Comparison of ENCODE assay signal across 16 cellular contexts in the genomic region with DNA sequence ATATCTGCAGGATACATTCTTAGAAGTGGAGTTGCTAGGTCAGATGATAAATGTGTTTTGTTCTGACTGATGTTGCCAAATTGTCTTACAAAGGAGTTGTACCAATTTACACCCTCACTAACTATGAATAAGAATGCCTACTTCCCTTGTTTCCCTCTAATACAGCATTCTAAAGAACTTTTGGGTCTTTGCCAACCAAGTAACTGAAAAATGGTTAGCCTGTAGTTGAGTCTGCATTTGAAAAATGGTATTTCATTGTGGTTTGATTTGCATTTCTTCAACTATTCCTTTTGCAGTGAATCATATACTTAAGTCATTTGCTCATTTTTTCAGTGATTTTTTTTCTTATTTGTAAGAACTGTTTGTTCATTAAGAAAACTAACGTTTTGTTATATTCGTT. TPM values are rescaled to one million over a fixed set of nuclear protein-coding genes. Genes with fewer than 3 reads are reported as not detected.
DNase-seq lines count a peak whose midpoint lies in the region; ATAC-seq and TF ChIP-seq lines count a peak whose summit lies in the region.
"Had no signal": no experiment of that assay in that cellular context is flagged by ENCODE, and none has a peak within 500 bp of the region (broad histone marks: within the 10 kb centered on the region; RNA-seq: fewer than 3 reads in every experiment).

No MANE protein-coding gene starts in this region.

- H4K8ac ChIP-seq in IMR-90 (ENCODE audit: low read depth in 2 of 2, low read length in 2 of 2) = no peak overlapping the region

- dilution Hi-C loops in IMR-90 (cut with HindIII; ENCODE audit: low sequenced_read_pairs, unreplicated experiment) = no loop called here

- DNase-seq in AG10803 (ENCODE audit: low read depth) (peak; percentile 76), IMR-90 (peak; percentile 67), astrocyte of the hippocampus (ENCODE audit: low read depth, low spot score) (peak; percentile 81), iris pigment epithelial cell (ENCODE audit: low read depth) (peak; percentile 69), vagina (ENCODE audit: extremely low spot score in 2 of 2) (no peak), T1000 (lab: John Stamatoyannopoulos, UW) (no peak), NCI-H146 treated with DMSO at 0.1 percent for 48 hours (lab: John Stamatoyannopoulos, UW; ENCODE audit: unreplicated experiment) (no peak)
- DNase-seq: activated CD4-positive, CD25-positive, alpha-beta regulatory T cell; activated gamma-delta T cell treated with Interleukin-2 at 50 U/mL for 16 hours; brain microvascular endothelial cell; left ventricle myocardium inferior; naive B cell; NCI-H2029; NCI-H524 treated with DMSO at 0.1 percent for 48 hours; psoas muscle had no signal

- CTCF ChIA-PET in IMR-90 (lab: Yijun Ruan, JAX) = no interaction called here

- no peaks in the 10 kb centered on the region for H3K36me3 ChIP-seq in IMR-90 (ENCODE audit: control insufficient read depth, insufficient read depth, low read length)
- no peaks in the 10 kb centered on the region for H3K36me3 ChIP-seq in vagina
- H3K36me3 ChIP-seq: brain microvascular endothelial cell, left ventricle myocardium inferior had no signal

- H2BK20ac ChIP-seq in IMR-90 (ENCODE audit: low read depth, low read length) = no peak overlapping the region

- intact Hi-C loops in IMR-90 (cut with micrococcal nuclease) (no loop called here), vagina (cut with DNase I) (no loop called here)

- H3K27me3 ChIP-seq in IMR-90 (ENCODE audit: control insufficient read depth, insufficient read depth, low read length) (no peaks in the 10 kb centered on the region), vagina (no peaks in the 10 kb centered on the region)
- H3K27me3 ChIP-seq: brain microvascular endothelial cell had no signal

- no peak overlapping the region for H2BK120ac ChIP-seq in IMR-90 (ENCODE audit: low read depth, low read length)

- no peak overlapping the region for H3K4ac ChIP-seq in IMR-90 (ENCODE audit: low read depth, low read length)

- no peaks in the 10 kb centered on the region for H3K9me1 ChIP-seq in IMR-90 (ENCODE audit: insufficient read depth, low read length)

- no peak overlapping the region for H3K9ac ChIP-seq in IMR-90 (ENCODE audit: low read depth, low read length)

- no peak overlapping the region for H4K5ac ChIP-seq in IMR-90 (ENCODE audit: low read depth, low read length)

- H3K18ac ChIP-seq in IMR-90 (ENCODE audit: low read depth, low read length) = no peak overlapping the region

- H2AK5ac ChIP-seq in IMR-90 (ENCODE audit: low read depth, low read length) = no peak overlapping the region

- no peak overlapping the region for H2BK15ac ChIP-seq in IMR-90 (ENCODE audit: low read depth, low read length)

- in situ Hi-C loops in IMR-90 (cut with MboI; ENCODE audit: low sequenced_read_pairs) = no loop called here

- no peak overlapping the region for H2AFZ ChIP-seq in IMR-90 (replicated peaks; ENCODE audit: low read length, poor library complexity)

- no peak overlapping the region for H3K23ac ChIP-seq in IMR-90 (ENCODE audit: low read depth, low read length)

- H3K9me3 ChIP-seq in IMR-90 (ENCODE audit: control insufficient read depth, insufficient read depth, low read length) (no peaks in the 10 kb centered on the region), vagina (no peaks in the 10 kb centered on the region)
- H3K9me3 ChIP-seq: left ventricle myocardium inferior, psoas muscle had no signal

- no peak overlapping the region for H3K4me2 ChIP-seq in IMR-90 (ENCODE audit: low read depth, low read length)

- ATAC-seq in IMR-90 (ENCODE audit: low read depth) (peak; percentile 44), GM19455 (IDR thresholded peaks at IDR 0.05; ENCODE audit: unreplicated experiment) (no peak)
- ATAC-seq: psoas muscle had no signal

- POLR2A ChIA-PET in IMR-90 (lab: Charles Lee; ENCODE audit: unreplicated experiment) = no interaction called here

- no peaks in the 10 kb centered on the region for H4K20me1 ChIP-seq in IMR-90 (ENCODE audit: insufficient read depth, low read length)

- H3K79me1 ChIP-seq in IMR-90 (ENCODE audit: low read depth in 1 of 2, low read length in 2 of 2) = no peaks in the 10 kb centered on the region

- H3K4me3 ChIP-seq in AG10803 (ENCODE audit: low read length) (no peak overlapping the region), IMR-90 (ENCODE audit: insufficient read depth, low read depth, low read length) (no peak overlapping the region), vagina (no peak overlapping the region)
- H3K4me3 ChIP-seq: left ventricle myocardium inferior, psoas muscle had no signal

- TF ChIP-seq POLR2A in IMR-90 (IDR thresholded peaks at IDR 0.05; ENCODE audit: low read depth, low read length) (no peak), vagina (IDR thresholded peaks at IDR 0.05) (no peak)

- no TSS peak for BruUV-seq in IMR-90 (replicated peaks; lab: Mats Ljungman, UMichigan)

- TF ChIP-seq CTCF in AG10803 (conservative IDR thresholded peaks at IDR 0.05; ENCODE audit: low read length) = no peak
- no peak for TF ChIP-seq CTCF in IMR-90 (conservative IDR thresholded peaks at IDR 0.05; ENCODE audit: low read depth, low read length)
- no peak for TF ChIP-seq CTCF in vagina (IDR thresholded peaks at IDR 0.05)

- H3K4me1 ChIP-seq in IMR-90 (ENCODE audit: control insufficient read depth, insufficient read depth, low read length) = no peaks in the 10 kb centered on the region
- no peaks in the 10 kb centered on the region for H3K4me1 ChIP-seq in vagina
- H3K4me1 ChIP-seq: psoas muscle had no signal

- H3K14ac ChIP-seq in IMR-90 (replicated peaks; ENCODE audit: low read depth, low read length) = no peak overlapping the region

- TF ChIP-seq RAD21 in IMR-90 (IDR thresholded peaks at IDR 0.05; ENCODE audit: low read length) = no peak

- H3K27ac ChIP-seq in IMR-90 (ENCODE audit: insufficient read depth, low read length) (no peak overlapping the region), vagina (no peak overlapping the region)
- H3K27ac ChIP-seq: brain microvascular endothelial cell, left ventricle myocardium inferior, psoas muscle had no signal

- H4K91ac ChIP-seq in IMR-90 (ENCODE audit: insufficient read depth, low read depth, low read length) = no peak overlapping the region

- no peak overlapping the region for H2BK5ac ChIP-seq in IMR-90 (ENCODE audit: low read depth, low read length, poor library complexity, severe bottlenecking)

- no peak overlapping the region for H2AK9ac ChIP-seq in IMR-90 (replicated peaks; ENCODE audit: low read depth, low read length, poor library complexity)

- WGBS in IMR-90 (ENCODE audit: extremely low coverage in 2 of 2, insufficient read length in 1 of 2), 2 experiments = no CpG with 5 or more reads among the region's 2 CpGs

- H3K56ac ChIP-seq in IMR-90 (ENCODE audit: extremely low read depth, insufficient read depth, low read length) = no peak overlapping the region

TF ChIP-seq in IMR-90, 13 proteins besides CTCF, POLR2A, EP300 and RAD21:
- TF ChIP-seq, protein P1, sequence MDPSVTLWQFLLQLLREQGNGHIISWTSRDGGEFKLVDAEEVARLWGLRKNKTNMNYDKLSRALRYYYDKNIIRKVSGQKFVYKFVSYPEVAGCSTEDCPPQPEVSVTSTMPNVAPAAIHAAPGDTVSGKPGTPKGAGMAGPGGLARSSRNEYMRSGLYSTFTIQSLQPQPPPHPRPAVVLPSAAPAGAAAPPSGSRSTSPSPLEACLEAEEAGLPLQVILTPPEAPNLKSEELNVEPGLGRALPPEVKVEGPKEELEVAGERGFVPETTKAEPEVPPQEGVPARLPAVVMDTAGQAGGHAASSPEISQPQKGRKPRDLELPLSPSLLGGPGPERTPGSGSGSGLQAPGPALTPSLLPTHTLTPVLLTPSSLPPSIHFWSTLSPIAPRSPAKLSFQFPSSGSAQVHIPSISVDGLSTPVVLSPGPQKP (IDR thresholded peaks at IDR 0.05; ENCODE audit: borderline replicate concordance, low read depth, low read length) = no peak
- TF ChIP-seq BHLHE40 (IDR thresholded peaks at IDR 0.05; ENCODE audit: low read depth, low read length) = no peak
- no peak for TF ChIP-seq CHD1 (IDR thresholded peaks at IDR 0.05; ENCODE audit: low read depth, low read length)
- no peak for TF ChIP-seq MAFK (IDR thresholded peaks at IDR 0.05; ENCODE audit: low read depth, low read length)
- no peak for TF ChIP-seq MAZ (IDR thresholded peaks at IDR 0.05; ENCODE audit: borderline replicate concordance, low read depth, low read length)
- no peak for TF ChIP-seq RCOR1 (IDR thresholded peaks at IDR 0.05; ENCODE audit: insufficient replicate concordance, low read length)
- TF ChIP-seq RFX5 (IDR thresholded peaks at IDR 0.05; ENCODE audit: low read depth, low read length) = no peak
- TF ChIP-seq CEBPB (IDR thresholded peaks at IDR 0.05; ENCODE audit: low read depth, low read length) = no peak
- no peak for TF ChIP-seq NFE2L2 (IDR thresholded peaks at IDR 0.05; ENCODE audit: low read depth, low read length)
- TF ChIP-seq SMC3 (IDR thresholded peaks at IDR 0.05; ENCODE audit: low read depth, low read length) = no peak
- TF ChIP-seq FOS (IDR thresholded peaks at IDR 0.05; ENCODE audit: low read depth, low read length) = no peak
- TF ChIP-seq MXI1 (IDR thresholded peaks at IDR 0.05; ENCODE audit: borderline replicate concordance, low read depth, low read length) = no peak

RNA-seq across cellular contexts. Expression of a gene that starts 48.4 kb away (rescaled TPM):
- 0.36 and 0.56 TPM in 2 replicates for total RNA-seq in IMR-90 (2012; rRNA removed)
- 0.16 and 0.22 TPM in 2 replicates for polyA plus RNA-seq in IMR-90 (2012; rRNA removed)
- 0.08 and 0.84 TPM in 2 replicates for polyA plus RNA-seq in IMR-90 (2012; cell fraction: cytosol; rRNA removed)
- 0.14 and 0.57 TPM in 2 replicates for polyA plus RNA-seq in IMR-90 (2012; cell fraction: nucleus; rRNA removed; ENCODE audit: low replicate concordance)
- 0.25 TPM for total RNA-seq in vagina

Comparison
In these comparisons a context has a peak if more than half of its experiments do, and no peak if none do; other contexts are left out.
1. DNase-seq: peak in AG10803 (single experiment), IMR-90 (single experiment), astrocyte of the hippocampus (single experiment) and iris pigment epithelial cell (single experiment); none in vagina (0 of 2), T1000 (single experiment) and NCI-H146 treated with DMSO at 0.1 percent for 48 hours (single experiment).